In genomic region chr17:39655105-39655504, GRCh38 we compare ENCODE assay signal across 1 cellular context.
TF ChIP-seq lines count a peak whose summit lies in the region.

No MANE protein-coding gene starts in this region.

TF ChIP-seq in K562, 482 proteins besides CTCF, POLR2A, EP300 and RAD21:
- TF ChIP-seq ZKSCAN1 (IDR thresholded peaks at IDR 0.05; ENCODE audit: low read depth, low read length) = no peak
- TF ChIP-seq ZNF121 (CRISPR knock-in tag; conservative IDR thresholded peaks at IDR 0.05) = peak; percentile 78
TF ChIP-seq in K562: peak in this region for 1.
